In the genomic region with DNA sequence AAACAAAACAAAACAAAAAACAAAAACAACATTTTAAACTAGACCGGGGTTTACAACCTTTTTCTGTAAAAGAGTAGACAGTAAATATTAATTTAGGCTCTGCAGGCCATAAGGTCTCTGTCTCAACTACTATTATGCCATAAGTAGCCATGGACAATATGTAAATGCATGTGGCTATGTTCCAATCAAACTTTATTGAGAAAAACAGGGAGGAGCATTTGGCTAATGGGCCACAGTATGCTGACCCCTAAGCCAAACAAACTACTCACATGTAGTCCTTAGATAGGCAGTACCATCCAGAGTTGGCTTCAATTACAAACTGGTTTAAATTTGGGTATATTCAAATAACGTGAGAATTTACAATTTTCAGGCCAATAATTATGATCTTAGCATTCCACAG, we compare ENCODE assay signal across 1 cellular context.
TF ChIP-seq lines count a peak whose summit lies in the region.

No MANE protein-coding gene starts in this region.

TF ChIP-seq in K562, 482 proteins besides CTCF, POLR2A, EP300 and RAD21:
- TF ChIP-seq, protein P1, sequence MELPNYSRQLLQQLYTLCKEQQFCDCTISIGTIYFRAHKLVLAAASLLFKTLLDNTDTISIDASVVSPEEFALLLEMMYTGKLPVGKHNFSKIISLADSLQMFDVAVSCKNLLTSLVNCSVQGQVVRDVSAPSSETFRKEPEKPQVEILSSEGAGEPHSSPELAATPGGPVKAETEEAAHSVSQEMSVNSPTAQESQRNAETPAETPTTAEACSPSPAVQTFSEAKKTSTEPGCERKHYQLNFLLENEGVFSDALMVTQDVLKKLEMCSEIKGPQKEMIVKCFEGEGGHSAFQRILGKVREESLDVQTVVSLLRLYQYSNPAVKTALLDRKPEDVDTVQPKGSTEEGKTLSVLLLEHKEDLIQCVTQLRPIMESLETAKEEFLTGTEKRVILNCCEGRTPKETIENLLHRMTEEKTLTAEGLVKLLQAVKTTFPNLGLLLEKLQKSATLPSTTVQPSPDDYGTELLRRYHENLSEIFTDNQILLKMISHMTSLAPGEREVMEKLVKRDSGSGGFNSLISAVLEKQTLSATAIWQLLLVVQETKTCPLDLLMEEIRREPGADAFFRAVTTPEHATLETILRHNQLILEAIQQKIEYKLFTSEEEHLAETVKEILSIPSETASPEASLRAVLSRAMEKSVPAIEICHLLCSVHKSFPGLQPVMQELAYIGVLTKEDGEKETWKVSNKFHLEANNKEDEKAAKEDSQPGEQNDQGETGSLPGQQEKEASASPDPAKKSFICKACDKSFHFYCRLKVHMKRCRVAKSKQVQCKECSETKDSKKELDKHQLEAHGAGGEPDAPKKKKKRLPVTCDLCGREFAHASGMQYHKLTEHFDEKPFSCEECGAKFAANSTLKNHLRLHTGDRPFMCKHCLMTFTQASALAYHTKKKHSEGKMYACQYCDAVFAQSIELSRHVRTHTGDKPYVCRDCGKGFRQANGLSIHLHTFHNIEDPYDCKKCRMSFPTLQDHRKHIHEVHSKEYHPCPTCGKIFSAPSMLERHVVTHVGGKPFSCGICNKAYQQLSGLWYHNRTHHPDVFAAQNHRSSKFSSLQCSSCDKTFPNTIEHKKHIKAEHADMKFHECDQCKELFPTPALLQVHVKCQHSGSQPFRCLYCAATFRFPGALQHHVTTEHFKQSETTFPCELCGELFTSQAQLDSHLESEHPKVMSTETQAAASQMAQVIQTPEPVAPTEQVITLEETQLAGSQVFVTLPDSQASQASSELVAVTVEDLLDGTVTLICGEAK (IDR thresholded peaks at IDR 0.05): peak; percentile 87
- TF ChIP-seq, protein P1 (CRISPR knock-in tag; IDR thresholded peaks at IDR 0.05): peak; percentile 81
- TF ChIP-seq DPF2 (IDR thresholded peaks at IDR 0.05): no peak
- TF ChIP-seq RBBP5 (IDR thresholded peaks at IDR 0.05; ENCODE audit: borderline replicate concordance, insufficient read depth, low read length, poor library complexity, severe bottlenecking): no peak
